In genomic region chr10:125982256-125982948, GRCh38 we compare ENCODE assay signal across 2 cellular contexts.
TF ChIP-seq lines count a peak whose summit lies in the region.

No MANE protein-coding gene starts in this region.

TF ChIP-seq in GM23338, 12 proteins besides CTCF, POLR2A, EP300 and RAD21 (continued from another document):
- TF ChIP-seq, protein P1, sequence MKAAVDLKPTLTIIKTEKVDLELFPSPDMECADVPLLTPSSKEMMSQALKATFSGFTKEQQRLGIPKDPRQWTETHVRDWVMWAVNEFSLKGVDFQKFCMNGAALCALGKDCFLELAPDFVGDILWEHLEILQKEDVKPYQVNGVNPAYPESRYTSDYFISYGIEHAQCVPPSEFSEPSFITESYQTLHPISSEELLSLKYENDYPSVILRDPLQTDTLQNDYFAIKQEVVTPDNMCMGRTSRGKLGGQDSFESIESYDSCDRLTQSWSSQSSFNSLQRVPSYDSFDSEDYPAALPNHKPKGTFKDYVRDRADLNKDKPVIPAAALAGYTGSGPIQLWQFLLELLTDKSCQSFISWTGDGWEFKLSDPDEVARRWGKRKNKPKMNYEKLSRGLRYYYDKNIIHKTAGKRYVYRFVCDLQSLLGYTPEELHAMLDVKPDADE (IDR thresholded peaks at IDR 0.05): no peak
- TF ChIP-seq, protein P2, sequence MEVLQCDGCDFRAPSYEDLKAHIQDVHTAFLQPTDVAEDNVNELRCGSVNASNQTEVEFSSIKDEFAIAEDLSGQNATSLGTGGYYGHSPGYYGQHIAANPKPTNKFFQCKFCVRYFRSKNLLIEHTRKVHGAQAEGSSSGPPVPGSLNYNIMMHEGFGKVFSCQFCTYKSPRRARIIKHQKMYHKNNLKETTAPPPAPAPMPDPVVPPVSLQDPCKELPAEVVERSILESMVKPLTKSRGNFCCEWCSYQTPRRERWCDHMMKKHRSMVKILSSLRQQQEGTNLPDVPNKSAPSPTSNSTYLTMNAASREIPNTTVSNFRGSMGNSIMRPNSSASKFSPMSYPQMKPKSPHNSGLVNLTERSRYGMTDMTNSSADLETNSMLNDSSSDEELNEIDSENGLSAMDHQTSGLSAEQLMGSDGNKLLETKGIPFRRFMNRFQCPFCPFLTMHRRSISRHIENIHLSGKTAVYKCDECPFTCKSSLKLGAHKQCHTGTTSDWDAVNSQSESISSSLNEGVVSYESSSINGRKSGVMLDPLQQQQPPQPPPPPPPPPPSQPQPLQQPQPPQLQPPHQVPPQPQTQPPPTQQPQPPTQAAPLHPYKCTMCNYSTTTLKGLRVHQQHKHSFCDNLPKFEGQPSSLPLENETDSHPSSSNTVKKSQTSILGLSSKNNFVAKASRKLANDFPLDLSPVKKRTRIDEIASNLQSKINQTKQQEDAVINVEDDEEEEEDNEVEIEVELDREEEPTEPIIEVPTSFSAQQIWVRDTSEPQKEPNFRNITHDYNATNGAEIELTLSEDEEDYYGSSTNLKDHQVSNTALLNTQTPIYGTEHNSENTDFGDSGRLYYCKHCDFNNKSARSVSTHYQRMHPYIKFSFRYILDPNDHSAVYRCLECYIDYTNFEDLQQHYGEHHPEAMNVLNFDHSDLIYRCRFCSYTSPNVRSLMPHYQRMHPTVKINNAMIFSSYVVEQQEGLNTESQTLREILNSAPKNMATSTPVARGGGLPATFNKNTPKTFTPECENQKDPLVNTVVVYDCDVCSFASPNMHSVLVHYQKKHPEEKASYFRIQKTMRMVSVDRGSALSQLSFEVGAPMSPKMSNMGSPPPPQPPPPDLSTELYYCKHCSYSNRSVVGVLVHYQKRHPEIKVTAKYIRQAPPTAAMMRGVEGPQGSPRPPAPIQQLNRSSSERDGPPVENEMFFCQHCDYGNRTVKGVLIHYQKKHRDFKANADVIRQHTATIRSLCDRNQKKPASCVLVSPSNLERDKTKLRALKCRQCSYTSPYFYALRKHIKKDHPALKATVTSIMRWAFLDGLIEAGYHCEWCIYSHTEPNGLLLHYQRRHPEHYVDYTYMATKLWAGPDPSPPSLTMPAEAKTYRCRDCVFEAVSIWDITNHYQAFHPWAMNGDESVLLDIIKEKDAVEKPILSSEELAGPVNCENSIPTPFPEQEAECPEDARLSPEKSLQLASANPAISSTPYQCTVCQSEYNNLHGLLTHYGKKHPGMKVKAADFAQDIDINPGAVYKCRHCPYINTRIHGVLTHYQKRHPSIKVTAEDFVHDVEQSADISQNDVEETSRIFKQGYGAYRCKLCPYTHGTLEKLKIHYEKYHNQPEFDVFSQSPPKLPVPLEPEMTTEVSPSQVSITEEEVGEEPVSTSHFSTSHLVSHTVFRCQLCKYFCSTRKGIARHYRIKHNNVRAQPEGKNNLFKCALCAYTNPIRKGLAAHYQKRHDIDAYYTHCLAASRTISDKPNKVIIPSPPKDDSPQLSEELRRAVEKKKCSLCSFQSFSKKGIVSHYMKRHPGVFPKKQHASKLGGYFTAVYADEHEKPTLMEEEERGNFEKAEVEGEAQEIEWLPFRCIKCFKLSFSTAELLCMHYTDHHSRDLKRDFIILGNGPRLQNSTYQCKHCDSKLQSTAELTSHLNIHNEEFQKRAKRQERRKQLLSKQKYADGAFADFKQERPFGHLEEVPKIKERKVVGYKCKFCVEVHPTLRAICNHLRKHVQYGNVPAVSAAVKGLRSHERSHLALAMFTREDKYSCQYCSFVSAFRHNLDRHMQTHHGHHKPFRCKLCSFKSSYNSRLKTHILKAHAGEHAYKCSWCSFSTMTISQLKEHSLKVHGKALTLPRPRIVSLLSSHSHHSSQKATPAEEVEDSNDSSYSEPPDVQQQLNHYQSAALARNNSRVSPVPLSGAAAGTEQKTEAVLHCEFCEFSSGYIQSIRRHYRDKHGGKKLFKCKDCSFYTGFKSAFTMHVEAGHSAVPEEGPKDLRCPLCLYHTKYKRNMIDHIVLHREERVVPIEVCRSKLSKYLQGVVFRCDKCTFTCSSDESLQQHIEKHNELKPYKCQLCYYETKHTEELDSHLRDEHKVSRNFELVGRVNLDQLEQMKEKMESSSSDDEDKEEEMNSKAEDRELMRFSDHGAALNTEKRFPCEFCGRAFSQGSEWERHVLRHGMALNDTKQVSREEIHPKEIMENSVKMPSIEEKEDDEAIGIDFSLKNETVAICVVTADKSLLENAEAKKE (CRISPR knock-in tag; IDR thresholded peaks at IDR 0.05): no peak
- no peak for TF ChIP-seq REST (IDR thresholded peaks at IDR 0.05; ENCODE audit: unreplicated experiment)

TF ChIP-seq in SK-N-SH, 30 proteins besides CTCF, POLR2A, EP300 and RAD21 (continued from another document):
- TF ChIP-seq, protein P3, sequence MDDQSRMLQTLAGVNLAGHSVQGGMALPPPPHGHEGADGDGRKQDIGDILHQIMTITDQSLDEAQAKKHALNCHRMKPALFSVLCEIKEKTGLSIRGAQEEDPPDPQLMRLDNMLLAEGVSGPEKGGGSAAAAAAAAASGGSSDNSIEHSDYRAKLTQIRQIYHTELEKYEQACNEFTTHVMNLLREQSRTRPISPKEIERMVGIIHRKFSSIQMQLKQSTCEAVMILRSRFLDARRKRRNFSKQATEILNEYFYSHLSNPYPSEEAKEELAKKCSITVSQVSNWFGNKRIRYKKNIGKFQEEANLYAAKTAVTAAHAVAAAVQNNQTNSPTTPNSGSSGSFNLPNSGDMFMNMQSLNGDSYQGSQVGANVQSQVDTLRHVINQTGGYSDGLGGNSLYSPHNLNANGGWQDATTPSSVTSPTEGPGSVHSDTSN (IDR thresholded peaks at IDR 0.05): no peak
- TF ChIP-seq ZBTB33 (IDR thresholded peaks at IDR 0.05; ENCODE audit: borderline replicate concordance, low read depth): no peak
- TF ChIP-seq RCOR1 (IDR thresholded peaks at IDR 0.05; ENCODE audit: low read length): no peak
- TF ChIP-seq POLR2AphosphoS5 (IDR thresholded peaks at IDR 0.05; ENCODE audit: low read depth, low read length): no peak
- TF ChIP-seq FOSL2 (IDR thresholded peaks at IDR 0.05; ENCODE audit: borderline replicate concordance, low read depth): no peak
- TF ChIP-seq TAF1 (IDR thresholded peaks at IDR 0.05; ENCODE audit: borderline replicate concordance, low read depth, low read length): no peak
- TF ChIP-seq EZH2phosphoT487 (IDR thresholded peaks at IDR 0.05; ENCODE audit: borderline replicate concordance, low read depth): no peak
- TF ChIP-seq FOXJ3 (CRISPR knock-in tag; IDR thresholded peaks at IDR 0.05): no peak
- TF ChIP-seq SMC3 (IDR thresholded peaks at IDR 0.05; ENCODE audit: low read depth, low read length): peak; percentile 83
- TF ChIP-seq, protein P4, sequence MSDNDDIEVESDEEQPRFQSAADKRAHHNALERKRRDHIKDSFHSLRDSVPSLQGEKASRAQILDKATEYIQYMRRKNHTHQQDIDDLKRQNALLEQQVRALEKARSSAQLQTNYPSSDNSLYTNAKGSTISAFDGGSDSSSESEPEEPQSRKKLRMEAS (IDR thresholded peaks at IDR 0.05; ENCODE audit: low read depth): no peak
- no peak for TF ChIP-seq GABPA (IDR thresholded peaks at IDR 0.05; ENCODE audit: low read depth)
- no peak for TF ChIP-seq RXRA (IDR thresholded peaks at IDR 0.05; ENCODE audit: borderline replicate concordance, low read depth)
- TF ChIP-seq TEAD4 (IDR thresholded peaks at IDR 0.05; ENCODE audit: borderline replicate concordance, insufficient read depth): no peak
- TF ChIP-seq RFX5 (IDR thresholded peaks at IDR 0.05; ENCODE audit: low read length): 0 out of 2 replicates have a peak, but pooled peaks have one; percentile 38
- no peak for TF ChIP-seq IRF3 (IDR thresholded peaks at IDR 0.05; ENCODE audit: low read depth, low read length)
- peak; percentile 81; the same call in 1 of the 2 replicates for TF ChIP-seq MXI1 (IDR thresholded peaks at IDR 0.05; ENCODE audit: low read depth, low read length)
- no peak for TF ChIP-seq TCF12 (IDR thresholded peaks at IDR 0.05)
- TF ChIP-seq YY1 (IDR thresholded peaks at IDR 0.05; ENCODE audit: low read depth): no peak
- no peak for TF ChIP-seq FOXM1 (IDR thresholded peaks at IDR 0.05; ENCODE audit: low read depth)
- TF ChIP-seq SIN3A (IDR thresholded peaks at IDR 0.05; ENCODE audit: borderline replicate concordance, low read depth, low read length): no peak
- peak; percentile 19 for TF ChIP-seq CHD2 (IDR thresholded peaks at IDR 0.05; ENCODE audit: low read length, partially characterized antibody)
- TF ChIP-seq GATA2 (CRISPR knock-in tag; IDR thresholded peaks at IDR 0.05): no peak
- no peak for TF ChIP-seq REST (IDR thresholded peaks at IDR 0.05; ENCODE audit: low read depth, low read length)
- TF ChIP-seq, protein P5, sequence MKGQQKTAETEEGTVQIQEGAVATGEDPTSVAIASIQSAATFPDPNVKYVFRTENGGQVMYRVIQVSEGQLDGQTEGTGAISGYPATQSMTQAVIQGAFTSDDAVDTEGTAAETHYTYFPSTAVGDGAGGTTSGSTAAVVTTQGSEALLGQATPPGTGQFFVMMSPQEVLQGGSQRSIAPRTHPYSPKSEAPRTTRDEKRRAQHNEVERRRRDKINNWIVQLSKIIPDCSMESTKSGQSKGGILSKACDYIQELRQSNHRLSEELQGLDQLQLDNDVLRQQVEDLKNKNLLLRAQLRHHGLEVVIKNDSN (IDR thresholded peaks at IDR 0.05; ENCODE audit: borderline replicate concordance, low read depth): no peak
- no peak for TF ChIP-seq ELF1 (IDR thresholded peaks at IDR 0.05)
TF ChIP-seq in SK-N-SH: peak in this region for 4.
